ENCODE assay signal across 10 cellular contexts in genomic region chr2:213306320-213306942, GRCh38. TPM values are rescaled to one million over a fixed set of nuclear protein-coding genes. Genes with fewer than 3 reads are reported as not detected.
DNase-seq lines count a peak whose midpoint lies in the region; ATAC-seq and TF ChIP-seq lines count a peak whose summit lies in the region.
"Had no signal": no experiment of that assay in that cellular context is flagged by ENCODE, and none has a peak within 500 bp of the region (broad histone marks: within the 10 kb centered on the region; RNA-seq: fewer than 3 reads in every experiment).

No MANE protein-coding gene starts in this region.

- ATAC-seq in HG03442 (IDR thresholded peaks at IDR 0.05; ENCODE audit: unreplicated experiment) (no peak), GM21529 (IDR thresholded peaks at IDR 0.05; ENCODE audit: unreplicated experiment) (no peak)

- DNase-seq in DMS 273 (lab: John Stamatoyannopoulos, UW; ENCODE audit: unreplicated experiment) (peak; percentile 91), NCI-H446 (lab: John Stamatoyannopoulos, UW) (peak; percentile 92 to 97), fibroblast of mammary gland (ENCODE audit: low read depth) (peak; percentile 88), renal cortical epithelial cell (ENCODE audit: low read depth) (peak; percentile 35), SHP77 (lab: John Stamatoyannopoulos, UW) (no peak), OCI-M1 (lab: John Stamatoyannopoulos, UW) (no peak)
- DNase-seq: glutamatergic neuron, NCI-H774 had no signal

- no peak for TF ChIP-seq CTCF in fibroblast of mammary gland (conservative IDR thresholded peaks at IDR 0.05; ENCODE audit: control insufficient read depth, insufficient read depth, low read depth, low read length)

- H3K4me3 ChIP-seq in fibroblast of mammary gland (ENCODE audit: control insufficient read depth, low read depth, low read length) = no peak overlapping the region

RNA-seq across cellular contexts. Expression of gene SPAG16, which starts 22.2 kb away (rescaled TPM):
- 28.3 and 60.7 TPM in 2 replicates for total RNA-seq in renal cortical epithelial cell

Comparison
In these comparisons a context has a peak if more than half of its experiments do, and no peak if none do; other contexts are left out.
1. DNase-seq: peak in DMS 273 (single experiment), NCI-H446 (2 of 2), fibroblast of mammary gland (single experiment) and renal cortical epithelial cell (single experiment); none in SHP77 (0 of 2) and OCI-M1 (single experiment).